Comparison of ENCODE assay signal across 1 cellular context in the genomic region with DNA sequence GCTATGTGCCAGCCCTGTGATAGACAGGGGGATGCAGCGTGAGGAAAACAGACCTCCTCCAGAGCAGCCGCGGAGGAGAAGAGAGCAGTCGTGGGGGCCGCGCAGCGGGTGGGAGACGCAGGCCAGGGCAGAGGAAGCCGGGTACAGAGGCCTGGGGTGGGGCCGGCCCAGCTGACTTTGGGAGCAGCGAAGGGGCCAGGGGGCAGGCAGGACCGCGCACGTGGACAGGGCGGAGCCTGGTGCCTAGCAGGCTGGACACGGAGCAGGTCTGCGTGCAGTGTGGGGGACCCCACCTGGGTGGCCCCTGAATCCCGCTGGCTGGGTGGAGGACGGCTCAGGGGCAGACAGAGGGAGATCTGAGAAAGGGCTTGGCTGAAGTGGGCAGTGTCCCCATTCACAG.
TF ChIP-seq lines count a peak whose summit lies in the region.

No MANE protein-coding gene starts in this region.

TF ChIP-seq in K562, 482 proteins besides CTCF, POLR2A, EP300 and RAD21:
- TF ChIP-seq LCOR (CRISPR knock-in tag; IDR thresholded peaks at IDR 0.05) (no peak), POLR2G (IDR thresholded peaks at IDR 0.05; ENCODE audit: low read depth, low read length) (0 out of 2 replicates have a peak, but pooled peaks have one; percentile 53), FOXA1 (IDR thresholded peaks at IDR 0.05; ENCODE audit: borderline replicate concordance) (no peak), BHLHE40 (IDR thresholded peaks at IDR 0.05; ENCODE audit: low read length) (peak; percentile 57; the same call in 1 of the 2 replicates), ZBED1 (IDR thresholded peaks at IDR 0.05) (no peak)
- TF ChIP-seq, protein P1, sequence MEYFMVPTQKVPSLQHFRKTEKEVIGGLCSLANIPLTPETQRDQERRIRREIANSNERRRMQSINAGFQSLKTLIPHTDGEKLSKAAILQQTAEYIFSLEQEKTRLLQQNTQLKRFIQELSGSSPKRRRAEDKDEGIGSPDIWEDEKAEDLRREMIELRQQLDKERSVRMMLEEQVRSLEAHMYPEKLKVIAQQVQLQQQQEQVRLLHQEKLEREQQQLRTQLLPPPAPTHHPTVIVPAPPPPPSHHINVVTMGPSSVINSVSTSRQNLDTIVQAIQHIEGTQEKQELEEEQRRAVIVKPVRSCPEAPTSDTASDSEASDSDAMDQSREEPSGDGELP (CRISPR knock-in tag; IDR thresholded peaks at IDR 0.05; ENCODE audit: borderline replicate concordance), result peak; percentile 87
- TF ChIP-seq, protein P2, sequence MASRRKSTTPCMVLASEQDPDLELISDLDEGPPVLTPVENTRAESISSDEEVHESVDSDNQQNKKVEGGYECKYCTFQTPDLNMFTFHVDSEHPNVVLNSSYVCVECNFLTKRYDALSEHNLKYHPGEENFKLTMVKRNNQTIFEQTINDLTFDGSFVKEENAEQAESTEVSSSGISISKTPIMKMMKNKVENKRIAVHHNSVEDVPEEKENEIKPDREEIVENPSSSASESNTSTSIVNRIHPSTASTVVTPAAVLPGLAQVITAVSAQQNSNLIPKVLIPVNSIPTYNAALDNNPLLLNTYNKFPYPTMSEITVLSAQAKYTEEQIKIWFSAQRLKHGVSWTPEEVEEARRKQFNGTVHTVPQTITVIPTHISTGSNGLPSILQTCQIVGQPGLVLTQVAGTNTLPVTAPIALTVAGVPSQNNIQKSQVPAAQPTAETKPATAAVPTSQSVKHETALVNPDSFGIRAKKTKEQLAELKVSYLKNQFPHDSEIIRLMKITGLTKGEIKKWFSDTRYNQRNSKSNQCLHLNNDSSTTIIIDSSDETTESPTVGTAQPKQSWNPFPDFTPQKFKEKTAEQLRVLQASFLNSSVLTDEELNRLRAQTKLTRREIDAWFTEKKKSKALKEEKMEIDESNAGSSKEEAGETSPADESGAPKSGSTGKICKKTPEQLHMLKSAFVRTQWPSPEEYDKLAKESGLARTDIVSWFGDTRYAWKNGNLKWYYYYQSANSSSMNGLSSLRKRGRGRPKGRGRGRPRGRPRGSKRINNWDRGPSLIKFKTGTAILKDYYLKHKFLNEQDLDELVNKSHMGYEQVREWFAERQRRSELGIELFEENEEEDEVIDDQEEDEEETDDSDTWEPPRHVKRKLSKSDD (conservative IDR thresholded peaks at IDR 0.05; ENCODE audit: low read length), result no peak
- TF ChIP-seq, protein P3, sequence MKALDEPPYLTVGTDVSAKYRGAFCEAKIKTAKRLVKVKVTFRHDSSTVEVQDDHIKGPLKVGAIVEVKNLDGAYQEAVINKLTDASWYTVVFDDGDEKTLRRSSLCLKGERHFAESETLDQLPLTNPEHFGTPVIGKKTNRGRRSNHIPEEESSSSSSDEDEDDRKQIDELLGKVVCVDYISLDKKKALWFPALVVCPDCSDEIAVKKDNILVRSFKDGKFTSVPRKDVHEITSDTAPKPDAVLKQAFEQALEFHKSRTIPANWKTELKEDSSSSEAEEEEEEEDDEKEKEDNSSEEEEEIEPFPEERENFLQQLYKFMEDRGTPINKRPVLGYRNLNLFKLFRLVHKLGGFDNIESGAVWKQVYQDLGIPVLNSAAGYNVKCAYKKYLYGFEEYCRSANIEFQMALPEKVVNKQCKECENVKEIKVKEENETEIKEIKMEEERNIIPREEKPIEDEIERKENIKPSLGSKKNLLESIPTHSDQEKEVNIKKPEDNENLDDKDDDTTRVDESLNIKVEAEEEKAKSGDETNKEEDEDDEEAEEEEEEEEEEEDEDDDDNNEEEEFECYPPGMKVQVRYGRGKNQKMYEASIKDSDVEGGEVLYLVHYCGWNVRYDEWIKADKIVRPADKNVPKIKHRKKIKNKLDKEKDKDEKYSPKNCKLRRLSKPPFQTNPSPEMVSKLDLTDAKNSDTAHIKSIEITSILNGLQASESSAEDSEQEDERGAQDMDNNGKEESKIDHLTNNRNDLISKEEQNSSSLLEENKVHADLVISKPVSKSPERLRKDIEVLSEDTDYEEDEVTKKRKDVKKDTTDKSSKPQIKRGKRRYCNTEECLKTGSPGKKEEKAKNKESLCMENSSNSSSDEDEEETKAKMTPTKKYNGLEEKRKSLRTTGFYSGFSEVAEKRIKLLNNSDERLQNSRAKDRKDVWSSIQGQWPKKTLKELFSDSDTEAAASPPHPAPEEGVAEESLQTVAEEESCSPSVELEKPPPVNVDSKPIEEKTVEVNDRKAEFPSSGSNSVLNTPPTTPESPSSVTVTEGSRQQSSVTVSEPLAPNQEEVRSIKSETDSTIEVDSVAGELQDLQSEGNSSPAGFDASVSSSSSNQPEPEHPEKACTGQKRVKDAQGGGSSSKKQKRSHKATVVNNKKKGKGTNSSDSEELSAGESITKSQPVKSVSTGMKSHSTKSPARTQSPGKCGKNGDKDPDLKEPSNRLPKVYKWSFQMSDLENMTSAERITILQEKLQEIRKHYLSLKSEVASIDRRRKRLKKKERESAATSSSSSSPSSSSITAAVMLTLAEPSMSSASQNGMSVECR (CRISPR knock-in tag; IDR thresholded peaks at IDR 0.05), result 0 out of 2 replicates have a peak, but pooled peaks have one; percentile 42
- TF ChIP-seq, protein P4, sequence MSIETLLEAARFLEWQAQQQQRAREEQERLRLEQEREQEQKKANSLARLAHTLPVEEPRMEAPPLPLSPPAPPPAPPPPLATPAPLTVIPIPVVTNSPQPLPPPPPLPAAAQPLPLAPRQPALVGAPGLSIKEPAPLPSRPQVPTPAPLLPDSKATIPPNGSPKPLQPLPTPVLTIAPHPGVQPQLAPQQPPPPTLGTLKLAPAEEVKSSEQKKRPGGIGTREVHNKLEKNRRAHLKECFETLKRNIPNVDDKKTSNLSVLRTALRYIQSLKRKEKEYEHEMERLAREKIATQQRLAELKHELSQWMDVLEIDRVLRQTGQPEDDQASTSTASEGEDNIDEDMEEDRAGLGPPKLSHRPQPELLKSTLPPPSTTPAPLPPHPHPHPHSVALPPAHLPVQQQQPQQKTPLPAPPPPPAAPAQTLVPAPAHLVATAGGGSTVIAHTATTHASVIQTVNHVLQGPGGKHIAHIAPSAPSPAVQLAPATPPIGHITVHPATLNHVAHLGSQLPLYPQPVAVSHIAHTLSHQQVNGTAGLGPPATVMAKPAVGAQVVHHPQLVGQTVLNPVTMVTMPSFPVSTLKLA (conservative IDR thresholded peaks at IDR 0.05), result peak in 1 of 2 experiments; percentile 43; a peak in 2 of 4 replicates
- TF ChIP-seq, protein P5, sequence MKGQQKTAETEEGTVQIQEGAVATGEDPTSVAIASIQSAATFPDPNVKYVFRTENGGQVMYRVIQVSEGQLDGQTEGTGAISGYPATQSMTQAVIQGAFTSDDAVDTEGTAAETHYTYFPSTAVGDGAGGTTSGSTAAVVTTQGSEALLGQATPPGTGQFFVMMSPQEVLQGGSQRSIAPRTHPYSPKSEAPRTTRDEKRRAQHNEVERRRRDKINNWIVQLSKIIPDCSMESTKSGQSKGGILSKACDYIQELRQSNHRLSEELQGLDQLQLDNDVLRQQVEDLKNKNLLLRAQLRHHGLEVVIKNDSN (CRISPR knock-in tag; IDR thresholded peaks at IDR 0.05), result peak; percentile 55
- TF ChIP-seq, protein P6, sequence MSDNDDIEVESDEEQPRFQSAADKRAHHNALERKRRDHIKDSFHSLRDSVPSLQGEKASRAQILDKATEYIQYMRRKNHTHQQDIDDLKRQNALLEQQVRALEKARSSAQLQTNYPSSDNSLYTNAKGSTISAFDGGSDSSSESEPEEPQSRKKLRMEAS (CRISPR knock-in tag; IDR thresholded peaks at IDR 0.05), result peak; percentile 63
